ENCODE assay signal across 17 cellular contexts in the genomic region with DNA sequence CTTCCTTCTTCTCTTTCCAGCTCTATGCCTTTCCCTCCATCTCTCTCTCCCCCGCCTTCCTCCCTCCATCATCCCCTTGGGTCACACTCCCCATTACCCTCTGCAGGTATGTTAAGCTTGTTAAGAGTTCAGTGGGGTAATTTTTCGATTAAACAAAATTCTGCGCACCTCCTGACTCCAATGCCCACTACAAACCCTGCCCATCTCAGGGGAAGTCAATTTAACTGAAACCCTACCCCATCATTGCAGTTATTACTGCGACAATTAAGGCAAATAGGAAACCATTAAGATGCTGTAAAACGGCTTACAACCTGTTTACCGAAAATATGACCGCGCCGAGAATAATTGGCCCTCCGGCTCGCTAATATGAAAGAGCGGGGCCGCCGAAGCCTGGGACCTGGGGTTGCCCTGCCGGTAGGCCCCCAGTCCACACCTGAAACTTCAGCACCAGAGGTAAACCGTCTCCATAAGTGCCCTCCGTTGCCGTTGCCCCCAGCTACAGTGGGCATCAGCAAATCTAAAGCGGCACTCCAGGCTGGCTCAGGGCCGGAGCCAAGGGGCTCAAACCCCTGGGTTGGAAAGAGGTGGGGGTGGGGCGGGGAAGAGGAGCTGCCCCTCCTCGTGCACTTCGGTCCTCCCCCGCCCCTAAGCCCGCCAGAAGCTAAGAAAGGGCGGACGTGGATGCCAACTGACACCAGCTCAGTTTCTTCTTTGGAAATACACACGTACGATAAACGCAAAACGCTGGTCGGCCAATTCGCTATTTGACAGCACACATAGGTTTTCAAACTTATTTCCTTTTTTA. TPM values are rescaled to one million over a fixed set of nuclear protein-coding genes. Genes with fewer than 3 reads are reported as not detected.
A peak's percentile ranks its signal among the peaks of the same experiment; 100 is the strongest.
DNase-seq lines count a peak whose midpoint lies in the region; ATAC-seq and TF ChIP-seq lines count a peak whose summit lies in the region.
"Had no signal": no experiment of that assay in that cellular context is flagged by ENCODE, and none has a peak within 500 bp of the region (broad histone marks: within the 10 kb centered on the region; RNA-seq: fewer than 3 reads in every experiment).

No MANE protein-coding gene starts in this region.

- H3K27me3 Mint-ChIP-seq in activated naive CD4-positive, alpha-beta T cell treated with anti-CD3 and anti-CD28 coated beads, Interleukin-2, amount 10 ng/mL, durations not matched to agents 7 days and 5 days, result peaks cover 94% of the 10 kb centered on the region
- H3K27me3 Mint-ChIP-seq in activated naive CD8-positive, alpha-beta T cell treated with anti-CD3 and anti-CD28 coated beads, Interleukin-2, amount 10 ng/mL, durations not matched to agents 7 days and 5 days, result peaks cover 77% of the 10 kb centered on the region
- H3K27me3 Mint-ChIP-seq in neural crest cell (ENCODE audit: low read depth), result peaks cover 95% of the 10 kb centered on the region
- H3K27me3 Mint-ChIP-seq in immature natural killer cell (ENCODE audit: low read depth in 3 of 3), result peaks cover 12 to 36% (median 22%) of the 10 kb centered on the region in 3 donors

- POLR2A ChIA-PET in activated naive CD8-positive, alpha-beta T cell treated with anti-CD3 and anti-CD28 coated beads, Interleukin-2, amount 10 ng/mL, durations not matched to agents 7 days and 5 days (lab: Charles Lee), result no interaction called here

- peak overlapping the region; percentile 64 for H3K27ac Mint-ChIP-seq in activated naive CD4-positive, alpha-beta T cell treated with anti-CD3 and anti-CD28 coated beads, Interleukin-2, amount 10 ng/mL, durations not matched to agents 7 days and 5 days
- peak overlapping the region; percentile 72 for H3K27ac Mint-ChIP-seq in activated naive CD8-positive, alpha-beta T cell treated with anti-CD3 and anti-CD28 coated beads, Interleukin-2, amount 10 ng/mL, durations not matched to agents 7 days and 5 days
- H3K27ac Mint-ChIP-seq in neural crest cell (ENCODE audit: unreplicated experiment) (no peak overlapping the region), immature natural killer cell (no peak overlapping the region)
- H3K27ac Mint-ChIP-seq: CD14-positive monocyte had no signal

- H3K9me3 Mint-ChIP-seq in activated naive CD4-positive, alpha-beta T cell treated with anti-CD3 and anti-CD28 coated beads, Interleukin-2, amount 10 ng/mL, durations not matched to agents 7 days and 5 days, result no peaks in the 10 kb centered on the region
- H3K9me3 Mint-ChIP-seq in activated naive CD8-positive, alpha-beta T cell treated with anti-CD3 and anti-CD28 coated beads, Interleukin-2, amount 10 ng/mL, durations not matched to agents 7 days and 5 days, result no peaks in the 10 kb centered on the region
- no peaks in the 10 kb centered on the region for H3K9me3 Mint-ChIP-seq in neural crest cell
- peaks cover 0 to 2% (median 0%) of the 10 kb centered on the region in 6 donors for H3K9me3 Mint-ChIP-seq in immature natural killer cell

- no peak for ATAC-seq in activated naive CD8-positive, alpha-beta T cell treated with anti-CD3 and anti-CD28 coated beads, Interleukin-2, amount 10 ng/mL, durations not matched to agents 7 days and 5 days (ENCODE audit: low read depth)
- ATAC-seq: A549, GM12878 had no signal

- H3K4me1 Mint-ChIP-seq in activated naive CD4-positive, alpha-beta T cell treated with anti-CD3 and anti-CD28 coated beads, Interleukin-2, amount 10 ng/mL, durations not matched to agents 7 days and 5 days, result peaks cover 19% of the 10 kb centered on the region
- H3K4me1 Mint-ChIP-seq in activated naive CD8-positive, alpha-beta T cell treated with anti-CD3 and anti-CD28 coated beads, Interleukin-2, amount 10 ng/mL, durations not matched to agents 7 days and 5 days, result peaks cover 10% of the 10 kb centered on the region
- H3K4me1 Mint-ChIP-seq in neural crest cell (peaks cover 15% of the 10 kb centered on the region), immature natural killer cell (peaks cover 10 to 11% of the 10 kb centered on the region in 2 donors)

- H3K36me3 Mint-ChIP-seq in activated naive CD4-positive, alpha-beta T cell treated with anti-CD3 and anti-CD28 coated beads, Interleukin-2, amount 10 ng/mL, durations not matched to agents 7 days and 5 days, result no peaks in the 10 kb centered on the region
- no peaks in the 10 kb centered on the region for H3K36me3 Mint-ChIP-seq in activated naive CD8-positive, alpha-beta T cell treated with anti-CD3 and anti-CD28 coated beads, Interleukin-2, amount 10 ng/mL, durations not matched to agents 7 days and 5 days
- H3K36me3 Mint-ChIP-seq in neural crest cell (ENCODE audit: low read depth) (no peaks in the 10 kb centered on the region), immature natural killer cell (peaks cover 0 to 3% (median 0%) of the 10 kb centered on the region in 3 donors)

- no peak overlapping the region for H3K4me3 Mint-ChIP-seq in activated naive CD4-positive, alpha-beta T cell treated with anti-CD3 and anti-CD28 coated beads, Interleukin-2, amount 10 ng/mL, durations not matched to agents 7 days and 5 days
- no peak overlapping the region for H3K4me3 Mint-ChIP-seq in activated naive CD8-positive, alpha-beta T cell treated with anti-CD3 and anti-CD28 coated beads, Interleukin-2, amount 10 ng/mL, durations not matched to agents 7 days and 5 days
- H3K4me3 Mint-ChIP-seq in neural crest cell (peak overlapping the region; percentile 5), immature natural killer cell (no peak overlapping the region)

- CTCF ChIA-PET in activated naive CD4-positive, alpha-beta T cell treated with anti-CD3 and anti-CD28 coated beads, Interleukin-2, amount 10 ng/mL, durations not matched to agents 7 days and 5 days (lab: Charles Lee), result no interaction called here

- no peak for DNase-seq in activated naive CD4-positive, alpha-beta T cell treated with anti-CD3 and anti-CD28 coated beads, Interleukin-2, amount 10 ng/mL, durations not matched to agents 7 days and 5 days
- no peak for DNase-seq in activated naive CD4-positive, alpha-beta T cell treated with anti-CD3 and anti-CD28 coated beads, Interleukin-2, amount 50 U/mL, for 16 hours
- no peak for DNase-seq in activated naive CD8-positive, alpha-beta T cell treated with anti-CD3 and anti-CD28 coated beads, Interleukin-2, amount 10 ng/mL, durations not matched to agents 7 days and 5 days
- DNase-seq in neural crest cell (ENCODE audit: low read depth, low spot score) (no peak), NCI-H2107 (lab: John Stamatoyannopoulos, UW) (no peak), immature natural killer cell (no peak), HUDEP-2 (lab: John Stamatoyannopoulos, UW; ENCODE audit: unreplicated experiment in 76 of 76) (no peak)
- DNase-seq: DMS53, HCEC 1CT, MV-4-11, NCI-H446, Peyer's patch, Right ventricle myocardium superior had no signal

- TF ChIP-seq CTCF in neural crest cell (conservative IDR thresholded peaks at IDR 0.05), result no peak

RNA-seq across cellular contexts. Expression of gene ARX, which starts 4.8 kb away (rescaled TPM):
- total RNA-seq in activated naive CD8-positive, alpha-beta T cell treated with anti-CD3 and anti-CD28 coated beads, Interleukin-2, amount 10 ng/mL, durations not matched to agents 7 days and 5 days, result not detected
- total RNA-seq in neural crest cell, result 0.16 and 0.20 TPM in 2 replicates
- not detected for polyA plus RNA-seq in immature natural killer cell
- total RNA-seq: GM12878, HT-29, Right ventricle myocardium superior had no signal
- polyA plus RNA-seq: CD14-positive monocyte had no signal

Comparison
In these comparisons a context has a peak if more than half of its experiments do, and no peak if none do; other contexts are left out.
1. H3K27ac Mint-ChIP-seq: peak in activated naive CD4-positive, alpha-beta T cell treated with anti-CD3 and anti-CD28 coated beads, Interleukin-2, amount 10 ng/mL, durations not matched to agents 7 days and 5 days (single experiment) and activated naive CD8-positive, alpha-beta T cell treated with anti-CD3 and anti-CD28 coated beads, Interleukin-2, amount 10 ng/mL, durations not matched to agents 7 days and 5 days (single experiment); none in neural crest cell (single experiment) and immature natural killer cell (0 of 6).